ENCODE assay signal across 8 cellular contexts in the genomic region with DNA sequence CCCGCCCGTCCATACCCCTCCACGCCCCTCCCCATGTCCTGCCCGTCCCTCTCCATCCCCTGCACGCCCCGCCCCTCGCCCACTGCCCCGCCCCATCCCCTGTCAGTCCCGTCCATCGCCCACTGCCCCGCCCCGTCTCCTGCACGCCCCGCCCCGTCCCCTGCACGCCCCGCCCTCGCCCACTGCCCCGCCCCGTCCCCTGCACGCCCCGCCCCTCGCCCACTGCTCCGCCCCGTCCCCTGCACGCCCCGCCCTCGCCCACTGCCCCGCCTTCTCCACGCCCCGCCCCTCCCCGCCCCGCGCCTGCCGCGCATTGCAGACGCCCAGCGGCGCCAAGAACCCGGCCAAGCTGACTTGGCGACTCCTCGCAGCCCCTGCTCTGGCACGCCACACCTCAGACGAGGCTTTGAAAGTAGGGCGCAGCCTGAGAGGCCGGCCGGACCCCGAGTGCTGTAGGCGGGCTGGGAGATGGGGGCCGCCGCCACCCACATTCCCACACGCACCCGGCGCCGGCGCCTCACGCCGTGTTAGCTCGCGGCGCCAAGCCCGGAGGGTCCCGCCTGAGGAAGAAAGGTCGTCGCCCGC. TPM values are rescaled to one million over a fixed set of nuclear protein-coding genes. Genes with fewer than 3 reads are reported as not detected.
A peak's percentile ranks its signal among the peaks of the same experiment; 100 is the strongest.
DNase-seq lines count a peak whose midpoint lies in the region; ATAC-seq and TF ChIP-seq lines count a peak whose summit lies in the region.

Gene RAD21L1 (plus strand): TSS at position 316 of the 585 bp plus-strand sequence. CDS start 2,410 bp downstream, outside the sequence.

- TF ChIP-seq CTCF in 22Rv1 (IDR thresholded peaks at IDR 0.05) (no peak), epithelial cell of proximal tubule (conservative IDR thresholded peaks at IDR 0.05; ENCODE audit: low read depth, low read length) (no peak)

- peak; percentile 85 for DNase-seq in NCI-H748 treated with DMSO at 0.1 percent for 48 hours (lab: John Stamatoyannopoulos, UW)
- DNase-seq in activated T-cell treated with anti-CD3 and anti-CD28 coated beads for 48 hours (ENCODE audit: low read depth), result peak; percentile 73
- no peak for DNase-seq in epithelial cell of proximal tubule (ENCODE audit: low read depth)
- peak; percentile 61 to 72 for DNase-seq in stimulated activated CD8-positive, alpha-beta memory T cell treated with anti-CD3 and anti-CD28 coated beads, Interleukin-15, amount 100 ng/mL, for 48 hours (ENCODE audit: low read depth in 2 of 2)

- no peaks in the 10 kb centered on the region for H3K9me3 ChIP-seq in mucosa of rectum (ENCODE audit: control insufficient read depth in 2 of 2, low read length in 2 of 2)

- H3K27me3 ChIP-seq in mucosa of rectum (ENCODE audit: control insufficient read depth in 2 of 2, insufficient read depth in 2 of 2, low read length in 2 of 2), result peaks cover 11 to 12% of the 10 kb centered on the region in 2 donors

- H3K4me3 ChIP-seq in epithelial cell of proximal tubule (ENCODE audit: low read depth, low read length), result peak within 1 kb of the TSS; percentile 65
- peak within 1 kb of the TSS; percentile 66 to 67 for H3K4me3 ChIP-seq in mucosa of rectum (ENCODE audit: low read length in 2 of 2)

- H3K4me1 ChIP-seq in mucosa of rectum (ENCODE audit: control insufficient read depth in 2 of 2, insufficient read depth in 2 of 2, low read length in 2 of 2), result peaks cover 4 to 10% of the 10 kb centered on the region in 2 donors

- H3K27ac ChIP-seq in 22Rv1 (peak within 1 kb of the TSS; percentile 38; the same call in 1 of the 2 replicates), mucosa of rectum (ENCODE audit: low read depth in 2 of 2, low read length in 2 of 2) (peak within 1 kb of the TSS in 1 of 2 donors; percentile 23)

- no peaks in the 10 kb centered on the region for H3K36me3 ChIP-seq in mucosa of rectum (ENCODE audit: control insufficient read depth in 2 of 2, insufficient read depth in 2 of 2, low read length in 2 of 2)

- ATAC-seq in GM18867 (IDR thresholded peaks at IDR 0.05; ENCODE audit: unreplicated experiment) (peak; percentile 53), HG02588 (IDR thresholded peaks at IDR 0.05; ENCODE audit: unreplicated experiment) (no peak)

- peak within 1 kb of the TSS; percentile 26 to 59 for H3K9ac ChIP-seq in mucosa of rectum (ENCODE audit: low read depth in 1 of 2, low read length in 2 of 2)

RNA-seq across cellular contexts. Expression of gene RAD21L1, which starts in this region (rescaled TPM):
- 0.06 and 1.2 TPM in 2 replicates for total RNA-seq in epithelial cell of proximal tubule
